In genomic region chr17:32610027-32610650, GRCh38 we compare ENCODE assay signal across 1 cellular context.
TF ChIP-seq lines count a peak whose summit lies in the region.

No MANE protein-coding gene starts in this region.

TF ChIP-seq in GM23338, 12 proteins besides CTCF, POLR2A, EP300 and RAD21 (continued from another document):
- TF ChIP-seq, protein P1, sequence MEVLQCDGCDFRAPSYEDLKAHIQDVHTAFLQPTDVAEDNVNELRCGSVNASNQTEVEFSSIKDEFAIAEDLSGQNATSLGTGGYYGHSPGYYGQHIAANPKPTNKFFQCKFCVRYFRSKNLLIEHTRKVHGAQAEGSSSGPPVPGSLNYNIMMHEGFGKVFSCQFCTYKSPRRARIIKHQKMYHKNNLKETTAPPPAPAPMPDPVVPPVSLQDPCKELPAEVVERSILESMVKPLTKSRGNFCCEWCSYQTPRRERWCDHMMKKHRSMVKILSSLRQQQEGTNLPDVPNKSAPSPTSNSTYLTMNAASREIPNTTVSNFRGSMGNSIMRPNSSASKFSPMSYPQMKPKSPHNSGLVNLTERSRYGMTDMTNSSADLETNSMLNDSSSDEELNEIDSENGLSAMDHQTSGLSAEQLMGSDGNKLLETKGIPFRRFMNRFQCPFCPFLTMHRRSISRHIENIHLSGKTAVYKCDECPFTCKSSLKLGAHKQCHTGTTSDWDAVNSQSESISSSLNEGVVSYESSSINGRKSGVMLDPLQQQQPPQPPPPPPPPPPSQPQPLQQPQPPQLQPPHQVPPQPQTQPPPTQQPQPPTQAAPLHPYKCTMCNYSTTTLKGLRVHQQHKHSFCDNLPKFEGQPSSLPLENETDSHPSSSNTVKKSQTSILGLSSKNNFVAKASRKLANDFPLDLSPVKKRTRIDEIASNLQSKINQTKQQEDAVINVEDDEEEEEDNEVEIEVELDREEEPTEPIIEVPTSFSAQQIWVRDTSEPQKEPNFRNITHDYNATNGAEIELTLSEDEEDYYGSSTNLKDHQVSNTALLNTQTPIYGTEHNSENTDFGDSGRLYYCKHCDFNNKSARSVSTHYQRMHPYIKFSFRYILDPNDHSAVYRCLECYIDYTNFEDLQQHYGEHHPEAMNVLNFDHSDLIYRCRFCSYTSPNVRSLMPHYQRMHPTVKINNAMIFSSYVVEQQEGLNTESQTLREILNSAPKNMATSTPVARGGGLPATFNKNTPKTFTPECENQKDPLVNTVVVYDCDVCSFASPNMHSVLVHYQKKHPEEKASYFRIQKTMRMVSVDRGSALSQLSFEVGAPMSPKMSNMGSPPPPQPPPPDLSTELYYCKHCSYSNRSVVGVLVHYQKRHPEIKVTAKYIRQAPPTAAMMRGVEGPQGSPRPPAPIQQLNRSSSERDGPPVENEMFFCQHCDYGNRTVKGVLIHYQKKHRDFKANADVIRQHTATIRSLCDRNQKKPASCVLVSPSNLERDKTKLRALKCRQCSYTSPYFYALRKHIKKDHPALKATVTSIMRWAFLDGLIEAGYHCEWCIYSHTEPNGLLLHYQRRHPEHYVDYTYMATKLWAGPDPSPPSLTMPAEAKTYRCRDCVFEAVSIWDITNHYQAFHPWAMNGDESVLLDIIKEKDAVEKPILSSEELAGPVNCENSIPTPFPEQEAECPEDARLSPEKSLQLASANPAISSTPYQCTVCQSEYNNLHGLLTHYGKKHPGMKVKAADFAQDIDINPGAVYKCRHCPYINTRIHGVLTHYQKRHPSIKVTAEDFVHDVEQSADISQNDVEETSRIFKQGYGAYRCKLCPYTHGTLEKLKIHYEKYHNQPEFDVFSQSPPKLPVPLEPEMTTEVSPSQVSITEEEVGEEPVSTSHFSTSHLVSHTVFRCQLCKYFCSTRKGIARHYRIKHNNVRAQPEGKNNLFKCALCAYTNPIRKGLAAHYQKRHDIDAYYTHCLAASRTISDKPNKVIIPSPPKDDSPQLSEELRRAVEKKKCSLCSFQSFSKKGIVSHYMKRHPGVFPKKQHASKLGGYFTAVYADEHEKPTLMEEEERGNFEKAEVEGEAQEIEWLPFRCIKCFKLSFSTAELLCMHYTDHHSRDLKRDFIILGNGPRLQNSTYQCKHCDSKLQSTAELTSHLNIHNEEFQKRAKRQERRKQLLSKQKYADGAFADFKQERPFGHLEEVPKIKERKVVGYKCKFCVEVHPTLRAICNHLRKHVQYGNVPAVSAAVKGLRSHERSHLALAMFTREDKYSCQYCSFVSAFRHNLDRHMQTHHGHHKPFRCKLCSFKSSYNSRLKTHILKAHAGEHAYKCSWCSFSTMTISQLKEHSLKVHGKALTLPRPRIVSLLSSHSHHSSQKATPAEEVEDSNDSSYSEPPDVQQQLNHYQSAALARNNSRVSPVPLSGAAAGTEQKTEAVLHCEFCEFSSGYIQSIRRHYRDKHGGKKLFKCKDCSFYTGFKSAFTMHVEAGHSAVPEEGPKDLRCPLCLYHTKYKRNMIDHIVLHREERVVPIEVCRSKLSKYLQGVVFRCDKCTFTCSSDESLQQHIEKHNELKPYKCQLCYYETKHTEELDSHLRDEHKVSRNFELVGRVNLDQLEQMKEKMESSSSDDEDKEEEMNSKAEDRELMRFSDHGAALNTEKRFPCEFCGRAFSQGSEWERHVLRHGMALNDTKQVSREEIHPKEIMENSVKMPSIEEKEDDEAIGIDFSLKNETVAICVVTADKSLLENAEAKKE (CRISPR knock-in tag; IDR thresholded peaks at IDR 0.05) = no peak
- no peak for TF ChIP-seq CREB1 (CRISPR knock-in tag; IDR thresholded peaks at IDR 0.05; ENCODE audit: low read depth)
- TF ChIP-seq, protein P2, sequence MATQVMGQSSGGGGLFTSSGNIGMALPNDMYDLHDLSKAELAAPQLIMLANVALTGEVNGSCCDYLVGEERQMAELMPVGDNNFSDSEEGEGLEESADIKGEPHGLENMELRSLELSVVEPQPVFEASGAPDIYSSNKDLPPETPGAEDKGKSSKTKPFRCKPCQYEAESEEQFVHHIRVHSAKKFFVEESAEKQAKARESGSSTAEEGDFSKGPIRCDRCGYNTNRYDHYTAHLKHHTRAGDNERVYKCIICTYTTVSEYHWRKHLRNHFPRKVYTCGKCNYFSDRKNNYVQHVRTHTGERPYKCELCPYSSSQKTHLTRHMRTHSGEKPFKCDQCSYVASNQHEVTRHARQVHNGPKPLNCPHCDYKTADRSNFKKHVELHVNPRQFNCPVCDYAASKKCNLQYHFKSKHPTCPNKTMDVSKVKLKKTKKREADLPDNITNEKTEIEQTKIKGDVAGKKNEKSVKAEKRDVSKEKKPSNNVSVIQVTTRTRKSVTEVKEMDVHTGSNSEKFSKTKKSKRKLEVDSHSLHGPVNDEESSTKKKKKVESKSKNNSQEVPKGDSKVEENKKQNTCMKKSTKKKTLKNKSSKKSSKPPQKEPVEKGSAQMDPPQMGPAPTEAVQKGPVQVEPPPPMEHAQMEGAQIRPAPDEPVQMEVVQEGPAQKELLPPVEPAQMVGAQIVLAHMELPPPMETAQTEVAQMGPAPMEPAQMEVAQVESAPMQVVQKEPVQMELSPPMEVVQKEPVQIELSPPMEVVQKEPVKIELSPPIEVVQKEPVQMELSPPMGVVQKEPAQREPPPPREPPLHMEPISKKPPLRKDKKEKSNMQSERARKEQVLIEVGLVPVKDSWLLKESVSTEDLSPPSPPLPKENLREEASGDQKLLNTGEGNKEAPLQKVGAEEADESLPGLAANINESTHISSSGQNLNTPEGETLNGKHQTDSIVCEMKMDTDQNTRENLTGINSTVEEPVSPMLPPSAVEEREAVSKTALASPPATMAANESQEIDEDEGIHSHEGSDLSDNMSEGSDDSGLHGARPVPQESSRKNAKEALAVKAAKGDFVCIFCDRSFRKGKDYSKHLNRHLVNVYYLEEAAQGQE (IDR thresholded peaks at IDR 0.05; ENCODE audit: unreplicated experiment) = no peak
- TF ChIP-seq EZH2phosphoT487 (IDR thresholded peaks at IDR 0.05; ENCODE audit: unreplicated experiment) = no peak
- no peak for TF ChIP-seq ETS1 (IDR thresholded peaks at IDR 0.05)
- no peak for TF ChIP-seq STAT1 (IDR thresholded peaks at IDR 0.05; ENCODE audit: unreplicated experiment)
- no peak for TF ChIP-seq JUNB (IDR thresholded peaks at IDR 0.05; ENCODE audit: unreplicated experiment)
- no peak for TF ChIP-seq POLR2AphosphoS5 (IDR thresholded peaks at IDR 0.05; ENCODE audit: low read depth)
- no peak for TF ChIP-seq ZNF331 (CRISPR knock-in tag; IDR thresholded peaks at IDR 0.05; ENCODE audit: low read depth)
- TF ChIP-seq NANOG (IDR thresholded peaks at IDR 0.05; ENCODE audit: borderline replicate concordance) = no peak
- no peak for TF ChIP-seq EZH2 (IDR thresholded peaks at IDR 0.05; ENCODE audit: low read depth, unreplicated experiment)
